ENCODE assay signal across 8 cellular contexts in the genomic region with DNA sequence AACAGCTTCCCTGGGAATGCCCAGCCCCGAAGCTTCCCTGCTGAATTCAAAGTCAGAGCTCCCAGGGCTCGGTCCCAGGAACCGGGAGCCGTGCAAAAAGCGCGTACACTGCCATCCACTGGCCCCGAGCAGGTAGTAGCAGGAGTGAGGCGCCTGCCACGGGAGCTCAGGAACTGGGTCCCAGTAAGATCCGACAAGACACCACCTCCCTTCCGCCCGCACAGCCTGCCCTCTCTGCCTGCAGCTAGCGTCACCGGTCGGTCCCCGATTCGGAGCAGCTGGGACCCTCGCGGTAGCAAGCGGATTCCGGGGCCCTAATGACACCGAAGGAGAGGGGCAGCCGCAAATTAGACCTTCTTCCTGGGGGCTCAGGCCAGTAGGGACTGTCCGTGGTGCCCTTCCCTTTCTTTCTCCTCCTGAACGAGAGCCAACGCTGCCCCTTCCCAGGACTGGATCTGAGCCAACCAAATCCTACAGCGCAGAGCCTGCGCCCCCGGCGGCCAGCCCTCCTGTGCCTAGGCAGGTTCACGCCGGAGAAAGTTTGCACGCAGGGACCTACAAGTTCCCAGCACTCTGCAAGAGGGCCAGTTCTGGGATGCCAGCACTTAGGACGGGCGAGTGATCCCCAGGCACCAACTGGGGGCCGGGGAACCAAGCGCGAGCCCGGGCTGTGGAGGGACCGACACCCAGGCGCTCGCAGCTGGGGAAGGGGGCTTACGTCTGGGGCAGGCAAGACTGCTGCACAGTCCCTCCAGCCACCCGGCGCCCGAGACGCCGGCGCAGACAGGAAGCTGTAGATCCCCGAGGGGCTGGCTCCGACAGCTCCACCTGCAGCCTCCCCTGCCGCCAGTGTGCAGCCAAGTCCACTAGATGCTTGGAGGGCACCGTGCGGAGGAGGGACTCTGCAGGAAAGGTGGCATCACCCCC. TPM values are rescaled to one million over a fixed set of nuclear protein-coding genes. Genes with fewer than 3 reads are reported as not detected.
DNase-seq lines count a peak whose midpoint lies in the region; ATAC-seq and TF ChIP-seq lines count a peak whose summit lies in the region.

No MANE protein-coding gene starts in this region.

- no peak for TF ChIP-seq POLR2A in GM18505 (IDR thresholded peaks at IDR 0.05; ENCODE audit: borderline replicate concordance, extremely low read depth, insufficient read depth, insufficient read length)

- ATAC-seq in GM18505 (IDR thresholded peaks at IDR 0.05; ENCODE audit: unreplicated experiment) = peak; percentile 68
- ATAC-seq in HG02943 (IDR thresholded peaks at IDR 0.05; ENCODE audit: low read depth, unreplicated experiment) = peak; percentile 74

- peak; percentile 95 for TF ChIP-seq CTCF in VCaP (conservative IDR thresholded peaks at IDR 0.05)

- H3K4me3 ChIP-seq in skin epidermis = peak overlapping the region; percentile 32 to 47 (median 36)

- DNase-seq in A172 (ENCODE audit: low spot score) = peak; percentile 55
- peak; percentile 80 to 87 for DNase-seq in NCI-H2081 (lab: John Stamatoyannopoulos, UW)
- DNase-seq in caudate nucleus (lab: John Stamatoyannopoulos, UW) = peak in 58 of 61 donors; percentile 5 to 89 (median 56)
- DNase-seq in inferior parietal cortex (ENCODE audit: extremely low spot score) = peak; percentile 63

- peak overlapping the region; percentile 54; the same call in 1 of the 2 replicates for H3K27ac ChIP-seq in VCaP
- no peak overlapping the region for H3K27ac ChIP-seq in caudate nucleus (ENCODE audit: low read depth, low read length)
- peak overlapping the region in 12 of 21 experiments; percentile 14 to 68 (median 45) for H3K27ac ChIP-seq in skin epidermis

RNA-seq across cellular contexts. Expression of a gene that starts 0.9 kb away (rescaled TPM):
- not detected in 2 replicates for total RNA-seq in A172 (2014; rRNA removed; shearing (Covaris generic))
